ENCODE assay signal across 1 cellular context in genomic region chr18:77061291-77061945, GRCh38.
TF ChIP-seq lines count a peak whose summit lies in the region.

No MANE protein-coding gene starts in this region.

TF ChIP-seq in SK-N-SH, 30 proteins besides CTCF, POLR2A, EP300 and RAD21 (continued from another document):
- no peak for TF ChIP-seq RFX5 (IDR thresholded peaks at IDR 0.05; ENCODE audit: low read length)
- no peak for TF ChIP-seq RCOR1 (IDR thresholded peaks at IDR 0.05; ENCODE audit: low read length)
